Comparison of ENCODE assay signal across 15 cellular contexts in the genomic region with DNA sequence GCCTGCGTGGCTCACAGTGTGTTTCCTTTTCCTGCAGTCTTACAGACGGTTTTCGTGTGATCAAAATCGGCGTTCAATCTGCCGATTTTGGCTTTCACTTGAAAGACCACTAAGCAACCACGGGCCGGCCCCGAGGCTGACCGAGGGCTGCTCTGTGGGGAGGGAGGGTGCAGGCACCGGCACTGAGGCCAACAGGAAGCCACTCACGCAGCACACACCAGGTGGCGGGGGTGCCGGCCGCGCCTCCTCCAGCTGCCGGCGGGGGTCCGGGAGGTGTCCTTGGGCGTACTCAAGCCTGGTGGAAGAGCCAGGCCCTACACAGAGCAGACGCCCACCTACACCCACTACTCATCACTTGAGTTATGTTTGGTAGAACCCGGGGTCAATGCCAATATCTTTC.
"Had no signal": no experiment of that assay in that cellular context is flagged by ENCODE, and none has a peak within 500 bp of the region (broad histone marks: within the 10 kb centered on the region; RNA-seq: fewer than 3 reads in every experiment).

No MANE protein-coding gene starts in this region.

- H3K27me3 ChIP-seq: tibial artery had no signal

- DNase-seq: activated CD4-positive, alpha-beta memory T cell treated with anti-CD3 and anti-CD28 coated beads, Interleukin-2, amount 10 ng/mL, durations not matched to agents 7 days and 5 days; activated CD4-positive, alpha-beta T cell treated with anti-CD3 and anti-CD28 coated beads, Interleukin-2, amount 10 ng/mL, durations not matched to agents 24 days and 14 days; activated naive CD4-positive, alpha-beta T cell treated with anti-CD3 and anti-CD28 coated beads for 36 hours; activated T-cell treated with anti-CD3 and anti-CD28 coated beads, Interleukin-2, amount 50 U/mL, for 1 hour; caudate nucleus; effector CD8-positive, alpha-beta T cell; erythroblast; foreskin fibroblast; hippocampal formation; naive thymus-derived CD4-positive, alpha-beta T cell; occipital lobe; substantia nigra; T1000 had no signal

- H3K27ac ChIP-seq: tibial artery had no signal

- H3K9me3 ChIP-seq: tibial artery had no signal

- H3K4me3 ChIP-seq: lung, tibial artery had no signal
